Comparison of ENCODE assay signal across 8 cellular contexts in genomic region chr7:30062587-30062986, GRCh38. TPM values are rescaled to one million over a fixed set of nuclear protein-coding genes. Genes with fewer than 3 reads are reported as not detected.
DNase-seq lines count a peak whose midpoint lies in the region; ATAC-seq, FAIRE-seq and TF ChIP-seq lines count a peak whose summit lies in the region.

No MANE protein-coding gene starts in this region.

- H3K36me3 ChIP-seq in H7 (replicated peaks; ENCODE audit: control insufficient read depth, insufficient read depth, low read length) = peaks cover 5% of the 10 kb centered on the region
- H3K36me3 ChIP-seq in HepG2 (replicated peaks in 1 of 2; ENCODE audit: control insufficient read depth in 1 of 2, insufficient read depth in 2 of 2, low read length in 2 of 2) = peaks cover 5 to 37% of the 10 kb centered on the region in 2 experiments

- TF ChIP-seq CTCF in cardiac fibroblast (IDR thresholded peaks at IDR 0.05; ENCODE audit: low read depth, low read length) (peak; percentile 62), HepG2 (CRISPR knock-in tag; IDR thresholded peaks at IDR 0.05) (peak; percentile 56)

- no TSS peak for BruUV-seq in HepG2 (replicated peaks; lab: Mats Ljungman, UMichigan)

- H4K20me1 ChIP-seq in HepG2 (ENCODE audit: insufficient read depth, low read length) = no peaks in the 10 kb centered on the region

- DNase-seq in EH (ENCODE audit: low read depth) (peak; percentile 60), H7 (peak; percentile 22), NCI-H526 treated with DMSO at 0.1 percent for 48 hours (lab: John Stamatoyannopoulos, UW) (peak; percentile 27), cardiac fibroblast (ENCODE audit: low read depth in 2 of 2) (peak; percentile 67 to 69), HepG2 (ENCODE audit: low spot score) (peak; percentile 44), amniotic stem cell (lab: John Stamatoyannopoulos, UW) (no peak)
- DNase-seq in activated CD4-positive, alpha-beta memory T cell treated with anti-CD3 and anti-CD28 coated beads for 36 hours = no peak

- no peak overlapping the region for H3K27ac ChIP-seq in HepG2 (ENCODE audit: extremely low read length, insufficient read depth, low read length)

- H3K4me1 Mint-ChIP-seq in activated CD4-positive, alpha-beta memory T cell treated with anti-CD3 and anti-CD28 coated beads for 36 hours (ENCODE audit: low read depth) = no peaks in the 10 kb centered on the region

- H3K4me3 Mint-ChIP-seq in activated CD4-positive, alpha-beta memory T cell treated with anti-CD3 and anti-CD28 coated beads for 36 hours = no peak overlapping the region

- TF ChIP-seq POLR2A in HepG2 (IDR thresholded peaks at IDR 0.05; ENCODE audit: insufficient read depth in 1 of 2, low read depth in 2 of 2, low read length in 2 of 2) = no peak

- no peaks in the 10 kb centered on the region for H3K4me1 ChIP-seq in HepG2 (ENCODE audit: insufficient read depth, low read length)

- no peak overlapping the region for H3K4me3 ChIP-seq in H7 (ENCODE audit: insufficient read depth, low read depth, low read length)
- no peak overlapping the region for H3K4me3 ChIP-seq in cardiac fibroblast (replicated peaks in 1 of 2; ENCODE audit: low read depth in 2 of 2, low read length in 2 of 2)
- no peak overlapping the region for H3K4me3 ChIP-seq in HepG2 (replicated peaks in 1 of 3; ENCODE audit: insufficient read depth in 1 of 3, low read depth in 2 of 3, low read length in 3 of 3)

- no peak overlapping the region for H3K9ac ChIP-seq in HepG2 (ENCODE audit: insufficient read depth, low read depth, low read length)

- no peak for TF ChIP-seq EP300 in HepG2 (IDR thresholded peaks at IDR 0.05; ENCODE audit: low read depth in 2 of 2, low read length in 2 of 2)
- no peak for TF ChIP-seq EP300 in HepG2 (CRISPR knock-in tag; IDR thresholded peaks at IDR 0.05; ENCODE audit: borderline replicate concordance)

- in situ Hi-C loops in HepG2 (cut with HindIII; ENCODE audit: extremely low pct_ligation_motif_present, low pct_unique_long_range_greater_than_20kb) = loop anchor here (10.0 kb wide), 1 partner anchor 188 kb away; no protein-coding TSS in a partner anchor

- H2AFZ ChIP-seq in HepG2 (ENCODE audit: low read length) = no peak overlapping the region

- no peaks in the 10 kb centered on the region for H3K27me3 Mint-ChIP-seq in activated CD4-positive, alpha-beta memory T cell treated with anti-CD3 and anti-CD28 coated beads for 36 hours

- no peaks in the 10 kb centered on the region for H3K27me3 ChIP-seq in H7 (ENCODE audit: control insufficient read depth, insufficient read depth, low read length)
- H3K27me3 ChIP-seq in HepG2 (ENCODE audit: control insufficient read depth in 1 of 2, insufficient read depth in 2 of 2, low read length in 2 of 2) = no peaks in the 10 kb centered on the region

- no peak for FAIRE-seq in HepG2 (lab: Jason Lieb, UNC)

- intact Hi-C loops in HepG2 (cut with micrococcal nuclease; ENCODE audit: unreplicated experiment) = loop anchor here (1.0 to 2.0 kb wide), 4 partner anchors 34 to 184 kb away; partner anchors contain the start of genes PLEKHA8 and SCRN1
- intact Hi-C loops in activated CD4-positive, alpha-beta memory T cell treated with anti-CD3 and anti-CD28 coated beads for 36 hours (cut with micrococcal nuclease) = loop anchor here (1.0 to 10.0 kb wide), 4 partner anchors 33 to 1138 kb away; no protein-coding TSS in a partner anchor

- no peak overlapping the region for H3K27ac Mint-ChIP-seq in activated CD4-positive, alpha-beta memory T cell treated with anti-CD3 and anti-CD28 coated beads for 36 hours

- peaks cover 6% of the 10 kb centered on the region for H3K36me3 Mint-ChIP-seq in activated CD4-positive, alpha-beta memory T cell treated with anti-CD3 and anti-CD28 coated beads for 36 hours

- CTCF ChIA-PET in HepG2 (lab: Yijun Ruan, JAX; ENCODE audit: low intra/inter-chr PET ratio, low total read pairs) = interaction anchor here (1.1 to 2.7 kb wide), 2 partner anchors 10 to 184 kb away, joined by 3 to 8 read pairs; no protein-coding TSS in a partner anchor
- CTCF ChIA-PET in activated CD4-positive, alpha-beta memory T cell treated with anti-CD3 and anti-CD28 coated beads for 36 hours (lab: Charles Lee) = interaction anchor here (0.6 to 4.0 kb wide), 18 partner anchors 10 to 314 kb away, joined by 3 to 17 read pairs (median 4); partner anchors contain the start of genes FKBP14 and PLEKHA8

- ATAC-seq in HepG2 (peak; percentile 61), GM18870 (IDR thresholded peaks at IDR 0.05; ENCODE audit: unreplicated experiment) (no peak)

- H3K79me2 ChIP-seq in HepG2 (ENCODE audit: insufficient read depth, low read length) = no peaks in the 10 kb centered on the region

- H3K9me3 ChIP-seq in HepG2 (ENCODE audit: low read length) = no peaks in the 10 kb centered on the region

- H3K4me2 ChIP-seq in HepG2 (ENCODE audit: low read depth, low read length) = no peak overlapping the region

- TF ChIP-seq RAD21 in HepG2 (CRISPR knock-in tag; IDR thresholded peaks at IDR 0.05) = no peak

- no peaks in the 10 kb centered on the region for H3K9me3 Mint-ChIP-seq in activated CD4-positive, alpha-beta memory T cell treated with anti-CD3 and anti-CD28 coated beads for 36 hours

- POLR2A ChIA-PET in HepG2 (lab: Yijun Ruan, JAX) = no interaction called here
- POLR2A ChIA-PET in activated CD4-positive, alpha-beta memory T cell treated with anti-CD3 and anti-CD28 coated beads for 36 hours (lab: Charles Lee) = no interaction called here

- 75% methylated on average over 1 of the region's 1 CpG for WGBS in HepG2 (ENCODE audit: low lambda C conversion rate)

TF ChIP-seq in HepG2, 621 proteins besides CTCF, POLR2A, EP300 and RAD21:
- TF ChIP-seq TBX2 (CRISPR knock-in tag; IDR thresholded peaks at IDR 0.05; ENCODE audit: borderline replicate concordance) = no peak
- peak; percentile 60 for TF ChIP-seq STAG1 (CRISPR knock-in tag; IDR thresholded peaks at IDR 0.05)

RNA-seq across cellular contexts. Expression of gene PLEKHA8, which starts 34.4 kb away (rescaled TPM):
- total RNA-seq in H7 (2014; rRNA removed; shearing (Covaris generic)) = 29.2 and 31.3 TPM in 2 replicates
- 26.4 and 32.5 TPM in 2 replicates for total RNA-seq in HepG2 (2016; rRNA removed; fragmentation: Illumina TruSeq; extraction: Trizol)
- total RNA-seq in HepG2 (2016; cell fraction: cytosol; rRNA removed; fragmentation: Illumina TruSeq; extraction: Trizol; ENCODE audit: low read depth) = 9.2 and 11.0 TPM in 2 replicates
- 22.6 and 30.8 TPM in 2 replicates for total RNA-seq in HepG2 (2016; cell fraction: insoluble cytoplasmic fraction; rRNA removed; fragmentation: Illumina TruSeq; extraction: Trizol)
- total RNA-seq in HepG2 (2016; cell fraction: membrane; rRNA removed; fragmentation: Illumina TruSeq; extraction: Trizol) = 20.5 and 24.2 TPM in 2 replicates
- 29.3 and 30.9 TPM in 2 replicates for total RNA-seq in HepG2 (2016; cell fraction: nucleus; rRNA removed; fragmentation: Illumina TruSeq; extraction: Trizol)
- 11.1 and 12.5 TPM in 2 replicates for polyA plus RNA-seq in HepG2 (2011; rRNA removed)
- polyA plus RNA-seq in HepG2 (2011; cell fraction: cytosol; rRNA removed) = 4.8 and 7.6 TPM in 2 replicates
- polyA plus RNA-seq in HepG2 (2011; cell fraction: nucleus; rRNA removed) = 14.1 and 14.5 TPM in 2 replicates
- polyA plus RNA-seq in HepG2 (2012) = 12.0 and 14.3 TPM in 2 replicates
- polyA plus RNA-seq in HepG2 (2016; cell fraction: cytosol; fragmentation: Illumina TruSeq; extraction: Trizol; ENCODE audit: low read depth) = 4.6 and 5.2 TPM in 2 replicates
- 20.6 and 20.9 TPM in 2 replicates for polyA plus RNA-seq in HepG2 (2016; cell fraction: insoluble cytoplasmic fraction; fragmentation: Illumina TruSeq; extraction: Trizol; ENCODE audit: low read depth)
- 10.8 and 11.4 TPM in 2 replicates for polyA plus RNA-seq in HepG2 (2016; cell fraction: membrane; fragmentation: Illumina TruSeq; extraction: Trizol; ENCODE audit: low read depth)
- polyA plus RNA-seq in HepG2 (2016; cell fraction: nucleus; fragmentation: Illumina TruSeq; extraction: Trizol; ENCODE audit: insufficient read depth, low read depth) = 18.0 and 18.2 TPM in 2 replicates
- polyA minus RNA-seq in HepG2 (2011; rRNA and poly(A)+ RNA removed; ENCODE audit: low replicate concordance) = 4.2 and 13.4 TPM in 2 replicates
- polyA minus RNA-seq in HepG2 (2011; cell fraction: cytosol; rRNA and poly(A)+ RNA removed) = 10.9 and 14.0 TPM in 2 replicates
- polyA minus RNA-seq in HepG2 (2011; cell fraction: nucleus; rRNA and poly(A)+ RNA removed) = 51.5 and 54.2 TPM in 2 replicates
- total RNA-seq in activated CD4-positive, alpha-beta memory T cell treated with anti-CD3 and anti-CD28 coated beads for 36 hours = 10 to 100 TPM in 1 of 2 experiments, 1 to 10 TPM in 1; 9.4 to 10.1 TPM

RNA-seq across cellular contexts. Expression of gene FKBP14, which starts 36.1 kb away (rescaled TPM):
- total RNA-seq in H7 (2014; rRNA removed; shearing (Covaris generic)) = 12.5 and 15.3 TPM in 2 replicates
- total RNA-seq in HepG2 (2016; rRNA removed; fragmentation: Illumina TruSeq; extraction: Trizol) = 20.2 and 32.3 TPM in 2 replicates
- 1.4 and 2.1 TPM in 2 replicates for total RNA-seq in HepG2 (2016; cell fraction: cytosol; rRNA removed; fragmentation: Illumina TruSeq; extraction: Trizol; ENCODE audit: low read depth)
- total RNA-seq in HepG2 (2016; cell fraction: insoluble cytoplasmic fraction; rRNA removed; fragmentation: Illumina TruSeq; extraction: Trizol) = 24.8 and 33.7 TPM in 2 replicates
- 6.5 and 7.2 TPM in 2 replicates for total RNA-seq in HepG2 (2016; cell fraction: membrane; rRNA removed; fragmentation: Illumina TruSeq; extraction: Trizol)
- total RNA-seq in HepG2 (2016; cell fraction: nucleus; rRNA removed; fragmentation: Illumina TruSeq; extraction: Trizol) = 42.5 and 43.1 TPM in 2 replicates
- 14.2 and 20.0 TPM in 2 replicates for polyA plus RNA-seq in HepG2 (2011; rRNA removed)
- polyA plus RNA-seq in HepG2 (2011; cell fraction: cytosol; rRNA removed) = 9.5 and 13.3 TPM in 2 replicates
- polyA plus RNA-seq in HepG2 (2011; cell fraction: nucleus; rRNA removed) = 3.2 and 4.0 TPM in 2 replicates
- polyA plus RNA-seq in HepG2 (2012) = 16.2 and 17.4 TPM in 2 replicates
- polyA plus RNA-seq in HepG2 (2016; cell fraction: cytosol; fragmentation: Illumina TruSeq; extraction: Trizol; ENCODE audit: low read depth) = 0.87 and 1.7 TPM in 2 replicates
- 14.3 and 18.2 TPM in 2 replicates for polyA plus RNA-seq in HepG2 (2016; cell fraction: insoluble cytoplasmic fraction; fragmentation: Illumina TruSeq; extraction: Trizol; ENCODE audit: low read depth)
- polyA plus RNA-seq in HepG2 (2016; cell fraction: membrane; fragmentation: Illumina TruSeq; extraction: Trizol; ENCODE audit: low read depth) = 3.0 and 3.7 TPM in 2 replicates
- 40.4 and 40.5 TPM in 2 replicates for polyA plus RNA-seq in HepG2 (2016; cell fraction: nucleus; fragmentation: Illumina TruSeq; extraction: Trizol; ENCODE audit: insufficient read depth, low read depth)
- 5.7 and 13.0 TPM in 2 replicates for polyA minus RNA-seq in HepG2 (2011; rRNA and poly(A)+ RNA removed; ENCODE audit: low replicate concordance)
- 12.8 TPM in 2 replicates for polyA minus RNA-seq in HepG2 (2011; cell fraction: cytosol; rRNA and poly(A)+ RNA removed)
- polyA minus RNA-seq in HepG2 (2011; cell fraction: nucleus; rRNA and poly(A)+ RNA removed) = 17.7 and 17.8 TPM in 2 replicates
- total RNA-seq in activated CD4-positive, alpha-beta memory T cell treated with anti-CD3 and anti-CD28 coated beads for 36 hours = 1 to 10 TPM; 6.3 to 7.9 TPM

Comparison
In these comparisons a context has a peak if more than half of its experiments do, and no peak if none do; other contexts are left out.
1. DNase-seq: peak in EH (single experiment), H7 (single experiment), NCI-H526 treated with DMSO at 0.1 percent for 48 hours (single experiment), cardiac fibroblast (2 of 2) and HepG2 (single experiment); none in amniotic stem cell (single experiment) and activated CD4-positive, alpha-beta memory T cell treated with anti-CD3 and anti-CD28 coated beads for 36 hours (single experiment).